12 cellular contexts compared by ENCODE assay signal in genomic region chr3:58175429-58176184, GRCh38. TPM values are rescaled to one million over a fixed set of nuclear protein-coding genes. Genes with fewer than 3 reads are reported as not detected.
DNase-seq lines count a peak whose midpoint lies in the region; ATAC-seq and TF ChIP-seq lines count a peak whose summit lies in the region.
"Had no signal": no experiment of that assay in that cellular context is flagged by ENCODE, and none has a peak within 500 bp of the region (broad histone marks: within the 10 kb centered on the region; RNA-seq: fewer than 3 reads in every experiment).

No MANE protein-coding gene starts in this region.

- H3K4me3 Mint-ChIP-seq in activated naive CD4-positive, alpha-beta T cell treated with anti-CD3 and anti-CD28 coated beads, Interleukin-2, amount 10 ng/mL, durations not matched to agents 7 days and 5 days = no peak overlapping the region

- peak overlapping the region; percentile 14 for H3K4me3 ChIP-seq in lower lobe of right lung
- H3K4me3 ChIP-seq: BLaER1 treated with 17β-estradiol and CSF1 and Interleukin-3, amounts not matched to agents 10 nM and 100 nM had no signal

- H3K36me3 Mint-ChIP-seq in activated naive CD4-positive, alpha-beta T cell treated with anti-CD3 and anti-CD28 coated beads, Interleukin-2, amount 10 ng/mL, durations not matched to agents 7 days and 5 days = no peaks in the 10 kb centered on the region

- DNase-seq in KBM-7 (peak; percentile 60), dermis blood vessel endothelial cell (peak; percentile 51), lower lobe of right lung (no peak), occipital lobe (lab: John Stamatoyannopoulos, UW) (no peak)
- no peak for DNase-seq in activated naive CD4-positive, alpha-beta T cell treated with anti-CD3 and anti-CD28 coated beads, Interleukin-2, amount 10 ng/mL, durations not matched to agents 7 days and 5 days
- DNase-seq: amygdala, NCI-H2171 treated with DMSO at 0.1 percent for 48 hours had no signal

- H3K9me3 ChIP-seq in lower lobe of right lung = no peaks in the 10 kb centered on the region
- H3K9me3 ChIP-seq: BLaER1 treated with 17β-estradiol and CSF1 and Interleukin-3, amounts not matched to agents 10 nM and 100 nM had no signal

- 0 out of 2 replicates have a peak overlapping the region, but pooled peaks have one; percentile 10 for H3K27ac ChIP-seq in 22Rv1
- H3K27ac ChIP-seq in lower lobe of right lung = peak overlapping the region; percentile 68
- H3K27ac ChIP-seq: BLaER1 treated with 17β-estradiol and CSF1 and Interleukin-3, amounts not matched to agents 10 nM and 100 nM had no signal

- no peak overlapping the region for H3K27ac Mint-ChIP-seq in activated naive CD4-positive, alpha-beta T cell treated with anti-CD3 and anti-CD28 coated beads, Interleukin-2, amount 10 ng/mL, durations not matched to agents 7 days and 5 days
- H3K27ac Mint-ChIP-seq: WTC11 had no signal

- intact Hi-C loops in lower lobe of right lung (cut with DNase I) = no loop called here

- peaks cover 50% of the 10 kb centered on the region for H3K4me1 ChIP-seq in lower lobe of right lung

- TF ChIP-seq CTCF in 22Rv1 (IDR thresholded peaks at IDR 0.05) (no peak), lower lobe of right lung (IDR thresholded peaks at IDR 0.05) (no peak)

- H3K27me3 Mint-ChIP-seq in activated naive CD4-positive, alpha-beta T cell treated with anti-CD3 and anti-CD28 coated beads, Interleukin-2, amount 10 ng/mL, durations not matched to agents 7 days and 5 days = peaks cover 39% of the 10 kb centered on the region

- no peaks in the 10 kb centered on the region for H3K27me3 ChIP-seq in lower lobe of right lung (ENCODE audit: low read depth)

- peaks cover 3% of the 10 kb centered on the region for H3K36me3 ChIP-seq in lower lobe of right lung

- peaks cover 22% of the 10 kb centered on the region for H3K4me1 Mint-ChIP-seq in activated naive CD4-positive, alpha-beta T cell treated with anti-CD3 and anti-CD28 coated beads, Interleukin-2, amount 10 ng/mL, durations not matched to agents 7 days and 5 days

- H3K9me3 Mint-ChIP-seq in activated naive CD4-positive, alpha-beta T cell treated with anti-CD3 and anti-CD28 coated beads, Interleukin-2, amount 10 ng/mL, durations not matched to agents 7 days and 5 days = no peaks in the 10 kb centered on the region
- H3K9me3 Mint-ChIP-seq: WTC11 had no signal

- in situ Hi-C loops in KBM-7 (cut with MboI; ENCODE audit: low pct_unique_long_range_greater_than_20kb, low sequenced_read_pairs) = loop anchor here (25.0 kb wide), 1 partner anchor 362 kb away; the partner anchor contains the start of gene ACOX2

- ATAC-seq in lower lobe of right lung = peak; percentile 42 to 43
- ATAC-seq in GM21515 (IDR thresholded peaks at IDR 0.05; ENCODE audit: unreplicated experiment) = no peak
- no peak for ATAC-seq in GM19035 (IDR thresholded peaks at IDR 0.05; ENCODE audit: unreplicated experiment)
- ATAC-seq: WTC11 had no signal

- CTCF ChIA-PET in activated naive CD4-positive, alpha-beta T cell treated with anti-CD3 and anti-CD28 coated beads, Interleukin-2, amount 10 ng/mL, durations not matched to agents 7 days and 5 days (lab: Charles Lee) = interaction anchor here (0.8 to 6.6 kb wide), 4 partner anchors 10 to 168 kb away, joined by 3 to 50 read pairs (median 18); partner anchors contain the start of gene FLNB

RNA-seq across cellular contexts. Expression of gene DNASE1L3, which starts 35.2 kb away (rescaled TPM):
- total RNA-seq in dermis blood vessel endothelial cell = 1.7 and 10.6 TPM in 2 replicates
- total RNA-seq in lower lobe of right lung = 12.0 TPM
- total RNA-seq in occipital lobe = 0.94 TPM
- total RNA-seq: WTC11 had no signal

Comparison
In these comparisons a context has a peak if more than half of its experiments do, and no peak if none do; other contexts are left out.
1. DNase-seq: peak in KBM-7 (single experiment) and dermis blood vessel endothelial cell (single experiment); none in lower lobe of right lung (single experiment), occipital lobe (single experiment) and activated naive CD4-positive, alpha-beta T cell treated with anti-CD3 and anti-CD28 coated beads, Interleukin-2, amount 10 ng/mL, durations not matched to agents 7 days and 5 days (single experiment).
2. ATAC-seq: peak in lower lobe of right lung (2 of 2); none in GM21515 (single experiment) and GM19035 (single experiment).